8 cellular contexts compared by ENCODE assay signal in genomic region chr1:225809842-225810578, GRCh38. TPM values are rescaled to one million over a fixed set of nuclear protein-coding genes. Genes with fewer than 3 reads are reported as not detected.
DNase-seq lines count a peak whose midpoint lies in the region; ATAC-seq and TF ChIP-seq lines count a peak whose summit lies in the region.

Gene EPHX1 (plus strand): TSS chr1:225810124. CDS start chr1:225828730, 18,606 bp downstream.

- H3K4me1 ChIP-seq in DOHH2 (ENCODE audit: control insufficient read depth, low read length): no peaks in the 10 kb centered on the region
- peaks cover 29 to 39% of the 10 kb centered on the region in 2 experiments for H3K4me1 ChIP-seq in neutrophil (ENCODE audit: control insufficient read depth in 1 of 2, insufficient read depth in 1 of 2, low read depth in 1 of 2, low read length in 1 of 2)

- ATAC-seq in GM21717 (IDR thresholded peaks at IDR 0.05; ENCODE audit: unreplicated experiment): peak; percentile 99

- no peaks in the 10 kb centered on the region for H3K9me2 ChIP-seq in DOHH2 (replicated peaks; ENCODE audit: control insufficient read depth, low read length)

- in situ Hi-C loops in KBM-7 (cut with MboI; ENCODE audit: low pct_unique_long_range_greater_than_20kb, low sequenced_read_pairs): no loop called here

- H3K9me3 ChIP-seq in DOHH2 (ENCODE audit: control insufficient read depth, insufficient read depth, low read length): no peaks in the 10 kb centered on the region
- no peaks in the 10 kb centered on the region for H3K9me3 ChIP-seq in neutrophil

- CTCF ChIA-PET in RWPE1 (lab: Yijun Ruan, JAX): interaction anchor here (0.6 to 1.7 kb wide), 10 partner anchors 8 to 182 kb away, joined by 3 to 7 read pairs (median 4); partner anchors contain the start of gene SRP9

- H3K4me3 ChIP-seq in DOHH2 (ENCODE audit: low read length): peak within 1 kb of the TSS; percentile 49
- H3K4me3 ChIP-seq in neutrophil (ENCODE audit: low read depth in 1 of 2, low read length in 1 of 2): peak within 1 kb of the TSS; percentile 54 to 63

- H3F3A ChIP-seq in DOHH2 (ENCODE audit: control insufficient read depth, insufficient read depth): no peaks in the 10 kb centered on the region

- no peak for TF ChIP-seq CTCF in DOHH2 (IDR thresholded peaks at IDR 0.05; ENCODE audit: low read depth, low read length, poor library complexity, severe bottlenecking)
- peak; percentile 49 for TF ChIP-seq CTCF in RWPE1 (conservative IDR thresholded peaks at IDR 0.05; ENCODE audit: low read depth)
- no peak for TF ChIP-seq CTCF in neutrophil (IDR thresholded peaks at IDR 0.05)
- TF ChIP-seq CTCF in subcutaneous adipose tissue (IDR thresholded peaks at IDR 0.05; ENCODE audit: low read depth): no peak

- no peaks in the 10 kb centered on the region for H3K36me3 ChIP-seq in DOHH2 (ENCODE audit: control insufficient read depth, low read length)
- no peaks in the 10 kb centered on the region for H3K36me3 ChIP-seq in neutrophil

- no peaks in the 10 kb centered on the region for H3K79me2 ChIP-seq in DOHH2 (ENCODE audit: control insufficient read depth, low read length)

- H4K20me1 ChIP-seq in DOHH2 (ENCODE audit: control insufficient read depth, insufficient read depth, low read depth, low read length): peaks cover 4% of the 10 kb centered on the region; the same call in 1 of the 2 replicates

- DNase-seq in KBM-7 (peak; percentile 89), RWPE1 (ENCODE audit: low spot score) (peak; percentile 97), foreskin melanocyte (peak; percentile 84)
- DNase-seq in activated gamma-delta T cell treated with anti-CD3 and anti-CD28 coated beads, Interleukin-2, amount 50 U/mL, for 16 hours (ENCODE audit: low read depth): peak; percentile 41

- POLR2A ChIA-PET in RWPE1 (lab: Yijun Ruan, JAX; ENCODE audit: low non-redundant PET): no interaction called here

- H3K4me2 ChIP-seq in DOHH2 (ENCODE audit: low read length): peak within 1 kb of the TSS; percentile 58

- H3K27me3 ChIP-seq in DOHH2 (ENCODE audit: control insufficient read depth, low read length) (peaks cover 20% of the 10 kb centered on the region), neutrophil (no peaks in the 10 kb centered on the region)

- H3K27ac ChIP-seq in DOHH2 (ENCODE audit: low read depth, low read length) (no peak within 1 kb of the TSS), RWPE1 (peak within 1 kb of the TSS; percentile 93), neutrophil (peak within 1 kb of the TSS; percentile 52)

RNA-seq across cellular contexts. Expression of gene EPHX1, which starts in this region (rescaled TPM):
- 100 to 1,000 TPM; 126 to 193 (median 153) TPM for total RNA-seq in subcutaneous adipose tissue

Comparison
In these comparisons a context has a peak if more than half of its experiments do, and no peak if none do; other contexts are left out.
1. DNase-seq: peak in every context shown above with its lines; median percentile 97 in RWPE1; 89 in KBM-7; 84 in foreskin melanocyte; 41 in activated gamma-delta T cell treated with anti-CD3 and anti-CD28 coated beads, Interleukin-2, amount 50 U/mL, for 16 hours.